In the genomic region with DNA sequence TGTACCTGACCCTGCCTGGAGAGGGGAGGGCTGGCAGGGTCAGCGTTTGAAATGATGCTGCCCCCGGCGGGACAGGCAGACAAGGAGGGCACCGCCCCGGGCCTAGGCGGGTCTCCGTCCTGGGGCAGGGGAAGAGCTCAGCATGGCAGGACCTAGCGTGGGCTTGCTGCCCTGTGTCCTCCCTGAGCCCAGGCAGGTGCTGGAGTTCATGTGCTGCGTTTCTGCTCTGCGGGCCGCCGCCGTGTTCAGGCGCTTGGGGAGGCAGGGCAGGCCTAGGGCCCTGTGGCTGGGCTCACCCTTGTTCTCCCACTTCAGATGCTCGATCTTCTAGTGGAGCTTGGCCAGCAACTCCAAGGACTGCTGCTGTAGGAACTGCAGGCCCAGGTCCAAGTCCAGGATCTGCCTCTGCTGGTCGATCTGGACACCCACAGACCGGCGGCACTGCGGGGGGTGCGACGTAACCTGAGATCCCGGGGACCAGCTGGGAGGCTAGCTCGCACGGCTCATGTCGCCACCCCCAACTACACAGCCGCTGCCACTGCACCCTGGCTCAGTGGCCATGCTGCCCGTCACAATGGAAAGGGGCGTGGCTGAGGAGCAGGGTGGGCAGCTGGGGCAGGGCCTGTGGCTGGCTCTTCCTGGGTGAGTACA, we compare ENCODE assay signal across 16 cellular contexts.
DNase-seq lines count a peak whose midpoint lies in the region; ATAC-seq and TF ChIP-seq lines count a peak whose summit lies in the region.
"Had no signal": no experiment of that assay in that cellular context is flagged by ENCODE, and none has a peak within 500 bp of the region (broad histone marks: within the 10 kb centered on the region; RNA-seq: fewer than 3 reads in every experiment).

No MANE protein-coding gene starts in this region.

- no peak overlapping the region for H3K4ac ChIP-seq in mesenchymal stem cell (ENCODE audit: low read depth in 1 of 2, low read length in 2 of 2)

- CTCF ChIA-PET in Calu3 (lab: Charles Lee), result no interaction called here
- CTCF ChIA-PET in activated CD4-positive, alpha-beta memory T cell treated with anti-CD3 and anti-CD28 coated beads, Interleukin-2, amount 10 ng/mL, durations not matched to agents 7 days and 5 days (lab: Charles Lee), result no interaction called here

- peak overlapping the region in 1 of 2 experiments; percentile 34 for H3K23ac ChIP-seq in mesenchymal stem cell (ENCODE audit: low read length in 2 of 2)

- H3K4me1 Mint-ChIP-seq in Calu3 (ENCODE audit: low read depth, unreplicated experiment), result no peaks in the 10 kb centered on the region
- no peaks in the 10 kb centered on the region for H3K4me1 Mint-ChIP-seq in chondrocyte (ENCODE audit: low read depth)
- no peaks in the 10 kb centered on the region for H3K4me1 Mint-ChIP-seq in activated CD4-positive, alpha-beta memory T cell treated with anti-CD3 and anti-CD28 coated beads, Interleukin-2, amount 10 ng/mL, durations not matched to agents 7 days and 5 days

- no peak overlapping the region for H2BK15ac ChIP-seq in mesenchymal stem cell (ENCODE audit: low read depth, poor library complexity, severe bottlenecking)

- no peak overlapping the region for H2AK5ac ChIP-seq in mesenchymal stem cell (ENCODE audit: low read length, severe bottlenecking)

- H3K27ac ChIP-seq in mesenchymal stem cell (ENCODE audit: low read length, poor library complexity, severe bottlenecking), result no peak overlapping the region
- H3K27ac ChIP-seq: upper lobe of left lung had no signal

- peak overlapping the region; percentile 51 for H4K8ac ChIP-seq in mesenchymal stem cell (ENCODE audit: low read length)

- no peak overlapping the region for H2BK12ac ChIP-seq in mesenchymal stem cell (ENCODE audit: low read length in 2 of 2)

- 81% methylated on average over 28 of the region's 28 CpGs for WGBS in mesenchymal stem cell

- H3K9ac ChIP-seq in mesenchymal stem cell (ENCODE audit: low read length), result no peak overlapping the region

- H3K36me3 ChIP-seq in mesenchymal stem cell (ENCODE audit: control insufficient read depth in 1 of 2, insufficient read depth in 2 of 2, low read depth in 1 of 2, low read length in 2 of 2), result peaks cover 16 to 31% of the 10 kb centered on the region in 2 experiments

- H3K18ac ChIP-seq in mesenchymal stem cell (ENCODE audit: low read depth in 1 of 2, low read length in 2 of 2), result no peak overlapping the region

- H4K91ac ChIP-seq in mesenchymal stem cell (ENCODE audit: low read length), result no peak overlapping the region

- H3K27ac Mint-ChIP-seq in Calu3 (ENCODE audit: unreplicated experiment) (no peak overlapping the region), chondrocyte (ENCODE audit: unreplicated experiment) (no peak overlapping the region)
- H3K27ac Mint-ChIP-seq in activated CD4-positive, alpha-beta memory T cell treated with anti-CD3 and anti-CD28 coated beads, Interleukin-2, amount 10 ng/mL, durations not matched to agents 7 days and 5 days, result no peak overlapping the region
- H3K27ac Mint-ChIP-seq: activated CD4-positive, alpha-beta T cell treated with anti-CD3 and anti-CD28 coated beads for 36 hours had no signal

- H2AFZ ChIP-seq in mesenchymal stem cell (ENCODE audit: low read depth, low read length), result no peak overlapping the region

- H3K4me3 ChIP-seq in mesenchymal stem cell (ENCODE audit: insufficient read depth in 1 of 2, low read depth in 1 of 2, low read length in 2 of 2), result no peak overlapping the region
- H3K4me3 ChIP-seq: skin epidermis, upper lobe of left lung had no signal

- peaks cover 15% of the 10 kb centered on the region for H3K4me1 ChIP-seq in mesenchymal stem cell (ENCODE audit: control insufficient read depth, insufficient read depth, low read depth, low read length)
- H3K4me1 ChIP-seq: upper lobe of left lung had no signal

- H2BK120ac ChIP-seq in mesenchymal stem cell (ENCODE audit: low read depth, low read length), result no peak overlapping the region

- H3K79me1 ChIP-seq in mesenchymal stem cell (replicated peaks; ENCODE audit: low read length, poor library complexity, severe bottlenecking), result no peaks in the 10 kb centered on the region

- intact Hi-C loops in Calu3 (cut with micrococcal nuclease; ENCODE audit: unreplicated experiment), result no loop called here

- peaks cover 10% of the 10 kb centered on the region for H3K27me3 Mint-ChIP-seq in Calu3 (ENCODE audit: unreplicated experiment)
- no peaks in the 10 kb centered on the region for H3K27me3 Mint-ChIP-seq in chondrocyte (ENCODE audit: low read depth)
- H3K27me3 Mint-ChIP-seq in activated CD4-positive, alpha-beta memory T cell treated with anti-CD3 and anti-CD28 coated beads, Interleukin-2, amount 10 ng/mL, durations not matched to agents 7 days and 5 days, result no peaks in the 10 kb centered on the region
- H3K27me3 Mint-ChIP-seq: activated CD4-positive, alpha-beta T cell treated with anti-CD3 and anti-CD28 coated beads for 36 hours had no signal

- no peaks in the 10 kb centered on the region for H3K9me3 ChIP-seq in mesenchymal stem cell (ENCODE audit: control insufficient read depth, low read length)
- H3K9me3 ChIP-seq: upper lobe of left lung had no signal

- peaks cover 3 to 10% of the 10 kb centered on the region in 2 experiments for H3K27me3 ChIP-seq in mesenchymal stem cell (ENCODE audit: control insufficient read depth in 1 of 2, insufficient read depth in 1 of 2, low read length in 2 of 2)
- H3K27me3 ChIP-seq: upper lobe of left lung had no signal

- ATAC-seq in GM19467 (IDR thresholded peaks at IDR 0.05; ENCODE audit: unreplicated experiment), result no peak
- ATAC-seq in GM21529 (IDR thresholded peaks at IDR 0.05; ENCODE audit: unreplicated experiment), result no peak
- ATAC-seq in HG03159 (IDR thresholded peaks at IDR 0.05; ENCODE audit: unreplicated experiment), result no peak
- ATAC-seq: activated CD4-positive, alpha-beta T cell treated with anti-CD3 and anti-CD28 coated beads for 36 hours had no signal

- H3K14ac ChIP-seq in mesenchymal stem cell (ENCODE audit: low read length in 2 of 2), result no peak overlapping the region

- TF ChIP-seq CTCF in Calu3 (IDR thresholded peaks at IDR 0.05; ENCODE audit: unreplicated experiment), result no peak
- no peak for TF ChIP-seq CTCF in chondrocyte (IDR thresholded peaks at IDR 0.05)

- H3K4me2 ChIP-seq in mesenchymal stem cell (ENCODE audit: low read length, poor library complexity, severe bottlenecking), result no peak overlapping the region

- POLR2A ChIA-PET in activated CD4-positive, alpha-beta memory T cell treated with anti-CD3 and anti-CD28 coated beads, Interleukin-2, amount 10 ng/mL, durations not matched to agents 7 days and 5 days (lab: Charles Lee), result interaction anchor here (0.8 kb wide), 1 partner anchor 130 kb away, joined by 3 read pairs; no protein-coding TSS in a partner anchor

- H3K36me3 Mint-ChIP-seq in Calu3 (ENCODE audit: insufficient read depth, unreplicated experiment) (peaks cover 13% of the 10 kb centered on the region), chondrocyte (ENCODE audit: low read depth) (peaks cover under 1% of the 10 kb centered on the region)
- peaks cover 1% of the 10 kb centered on the region for H3K36me3 Mint-ChIP-seq in activated CD4-positive, alpha-beta memory T cell treated with anti-CD3 and anti-CD28 coated beads, Interleukin-2, amount 10 ng/mL, durations not matched to agents 7 days and 5 days (ENCODE audit: low read depth)
- H3K36me3 Mint-ChIP-seq: CD4-positive, CD25-positive, alpha-beta regulatory T cell had no signal

- BruUV-seq in Calu3 (replicated peaks; lab: Mats Ljungman, UMichigan), result no TSS peak

- H2BK5ac ChIP-seq in mesenchymal stem cell (ENCODE audit: low read depth, low read length, poor library complexity, severe bottlenecking), result no peak overlapping the region

- DNase-seq in Calu3 (peak; percentile 48), NCI-H1105 treated with DMSO at 0.1 percent for 48 hours (lab: John Stamatoyannopoulos, UW) (peak; percentile 57), chondrocyte (ENCODE audit: low spot score) (peak; percentile 85), mesenchymal stem cell (no peak)
- DNase-seq in activated CD4-positive, alpha-beta memory T cell treated with anti-CD3 and anti-CD28 coated beads, Interleukin-2, amount 10 ng/mL, durations not matched to agents 7 days and 5 days, result no peak
- DNase-seq: activated CD4-positive, alpha-beta T cell treated with anti-CD3 and anti-CD28 coated beads for 36 hours; CD4-positive, CD25-positive, alpha-beta regulatory T cell; cortex of kidney; HCEC 1CT; head of caudate nucleus; Kasumi-1 had no signal

- no peak overlapping the region for H3K4me3 Mint-ChIP-seq in Calu3 (ENCODE audit: low read depth, unreplicated experiment)
- H3K4me3 Mint-ChIP-seq in chondrocyte (ENCODE audit: unreplicated experiment), result no peak overlapping the region
- no peak overlapping the region for H3K4me3 Mint-ChIP-seq in activated CD4-positive, alpha-beta memory T cell treated with anti-CD3 and anti-CD28 coated beads, Interleukin-2, amount 10 ng/mL, durations not matched to agents 7 days and 5 days
- H3K4me3 Mint-ChIP-seq: activated CD4-positive, alpha-beta T cell treated with anti-CD3 and anti-CD28 coated beads for 36 hours; CD4-positive, CD25-positive, alpha-beta regulatory T cell had no signal

- no peaks in the 10 kb centered on the region for H3K9me3 Mint-ChIP-seq in Calu3 (ENCODE audit: low read depth, unreplicated experiment)
- no peaks in the 10 kb centered on the region for H3K9me3 Mint-ChIP-seq in chondrocyte (ENCODE audit: low read depth)
- H3K9me3 Mint-ChIP-seq in activated CD4-positive, alpha-beta memory T cell treated with anti-CD3 and anti-CD28 coated beads, Interleukin-2, amount 10 ng/mL, durations not matched to agents 7 days and 5 days, result no peaks in the 10 kb centered on the region
- H3K9me3 Mint-ChIP-seq: CD4-positive, CD25-positive, alpha-beta regulatory T cell had no signal

Comparison
In these comparisons a context has a peak if more than half of its experiments do, and no peak if none do; other contexts are left out.
1. DNase-seq: peak in Calu3 (single experiment), NCI-H1105 treated with DMSO at 0.1 percent for 48 hours (single experiment) and chondrocyte (single experiment); none in mesenchymal stem cell (single experiment) and activated CD4-positive, alpha-beta memory T cell treated with anti-CD3 and anti-CD28 coated beads, Interleukin-2, amount 10 ng/mL, durations not matched to agents 7 days and 5 days (single experiment).